In genomic region chr7:71377469-71377868, GRCh38 we compare ENCODE assay signal across 29 cellular contexts.
"Had no signal": no experiment of that assay in that cellular context is flagged by ENCODE, and none has a peak within 500 bp of the region (broad histone marks: within the 10 kb centered on the region; RNA-seq: fewer than 3 reads in every experiment).

No MANE protein-coding gene starts in this region.

- ATAC-seq: heart left ventricle; left colon; natural killer cell; sciatic nerve; stimulated activated effector memory CD8-positive, alpha-beta T cell treated with anti-CD3 and anti-CD28 coated beads, Interleukin-12 subunit alpha, Interleukin-12 subunit beta, amount 100 ng/mL, for 72 hours; stimulated activated naive CD8-positive, alpha-beta T cell treated with anti-CD3 and anti-CD28 coated beads, Interleukin-15, amount 100 ng/mL, for 72 hours had no signal

- H3K9me3 ChIP-seq: ovary had no signal

- H3K4me2 ChIP-seq: neural progenitor cell had no signal

- H3K4me1 Mint-ChIP-seq: immature natural killer cell; mesothelial cell of epicardium; naive B cell; natural killer cell; nephron progenitor cell; neural progenitor cell; stimulated activated effector memory CD8-positive, alpha-beta T cell treated with anti-CD3 and anti-CD28 coated beads, Interleukin-12 subunit alpha, Interleukin-12 subunit beta, amount 100 ng/mL, for 72 hours; stimulated activated naive CD8-positive, alpha-beta T cell treated with anti-CD3 and anti-CD28 coated beads, Interleukin-15, amount 100 ng/mL, for 72 hours had no signal

- H3K36me3 Mint-ChIP-seq: stimulated activated effector memory CD8-positive, alpha-beta T cell treated with anti-CD3 and anti-CD28 coated beads, Interleukin-12 subunit alpha, Interleukin-12 subunit beta, amount 100 ng/mL, for 72 hours had no signal

- H3K4me3 Mint-ChIP-seq: immature natural killer cell; mesothelial cell of epicardium; naive B cell; natural killer cell; nephron progenitor cell; neural progenitor cell; stimulated activated effector memory CD8-positive, alpha-beta T cell treated with anti-CD3 and anti-CD28 coated beads, Interleukin-12 subunit alpha, Interleukin-12 subunit beta, amount 100 ng/mL, for 72 hours; stimulated activated naive CD8-positive, alpha-beta T cell treated with anti-CD3 and anti-CD28 coated beads, Interleukin-15, amount 100 ng/mL, for 72 hours had no signal

- H3K9ac ChIP-seq: neural progenitor cell had no signal

- H3K36me3 ChIP-seq: heart left ventricle, left ventricle myocardium inferior, neural progenitor cell, neutrophil, ovary, right atrium auricular region, spleen, tibial nerve, upper lobe of left lung had no signal

- H2AFZ ChIP-seq: neural progenitor cell had no signal

- H3K27me3 Mint-ChIP-seq: naive B cell; progenitor cell of endocrine pancreas; stimulated activated naive CD8-positive, alpha-beta T cell treated with anti-CD3 and anti-CD28 coated beads, Interleukin-15, amount 100 ng/mL, for 72 hours had no signal

- H3K4me1 ChIP-seq: heart left ventricle, left ventricle myocardium inferior, neural progenitor cell, right atrium auricular region, spleen, tibial nerve, upper lobe of left lung had no signal

- H3K27me3 ChIP-seq: heart left ventricle, neural progenitor cell, neutrophil, ovary, right atrium auricular region, spleen, tibial nerve, upper lobe of left lung had no signal

- DNase-seq: heart left ventricle; hypothalamus; immature natural killer cell; kidney; left colon; left ventricle myocardium inferior; mesendoderm; naive B cell; natural killer cell; nephron progenitor cell; occipital lobe; ovary; spleen; stimulated activated CD4-positive, alpha-beta T cell treated with anti-CD3 and anti-CD28 coated beads, Interleukin-4, amount 100 ng/mL, for 24 hours; stimulated activated naive CD4-positive, alpha-beta T cell treated with Interleukin-2 at 50 U/mL for 16 hours; stimulated activated naive CD8-positive, alpha-beta T cell treated with anti-CD3 and anti-CD28 coated beads, Interleukin-15, amount 100 ng/mL, for 72 hours; substantia nigra; upper lobe of left lung had no signal

- H3K4me3 ChIP-seq: heart left ventricle, left ventricle myocardium inferior, lung, neural progenitor cell, ovary, right atrium auricular region, skin epidermis, spleen, tibial nerve, upper lobe of left lung had no signal

- H3K27ac Mint-ChIP-seq: immature natural killer cell; mesothelial cell of epicardium; naive B cell; natural killer cell; nephron progenitor cell; neural progenitor cell; progenitor cell of endocrine pancreas; stimulated activated effector memory CD8-positive, alpha-beta T cell treated with anti-CD3 and anti-CD28 coated beads, Interleukin-12 subunit alpha, Interleukin-12 subunit beta, amount 100 ng/mL, for 72 hours; stimulated activated naive CD8-positive, alpha-beta T cell treated with anti-CD3 and anti-CD28 coated beads, Interleukin-15, amount 100 ng/mL, for 72 hours had no signal

- FAIRE-seq: islet of Langerhans, kidney had no signal

- H3K27ac ChIP-seq: heart left ventricle, left ventricle myocardium inferior, neural progenitor cell, neutrophil, ovary, right atrium auricular region, skin epidermis, spleen, tibial nerve, upper lobe of left lung had no signal
